In genomic region chr1:156889802-156890585, GRCh38 we compare ENCODE assay signal across 8 cellular contexts. TPM values are rescaled to one million over a fixed set of nuclear protein-coding genes. Genes with fewer than 3 reads are reported as not detected.
DNase-seq lines count a peak whose midpoint lies in the region; ATAC-seq, FAIRE-seq and TF ChIP-seq lines count a peak whose summit lies in the region.

No MANE protein-coding gene starts in this region.

- no peak overlapping the region for H2BK20ac ChIP-seq in IMR-90 (ENCODE audit: low read depth, low read length)

- no peak overlapping the region for H3K4me3 Mint-ChIP-seq in nephron progenitor cell

- in situ Hi-C loops in IMR-90 (cut with MboI; ENCODE audit: low sequenced_read_pairs) = loop anchor here (5.0 to 10.0 kb wide), 2 partner anchors 37 to 195 kb away; no protein-coding TSS in a partner anchor

- no peaks in the 10 kb centered on the region for H3K36me3 Mint-ChIP-seq in nephron progenitor cell (ENCODE audit: low read depth)

- H3K9me3 ChIP-seq in IMR-90 (ENCODE audit: control insufficient read depth, insufficient read depth, low read length) (no peaks in the 10 kb centered on the region), OCI-LY3 (ENCODE audit: insufficient read depth, low read length) (no peaks in the 10 kb centered on the region), fibroblast of lung (ENCODE audit: control insufficient read depth, insufficient read depth, low read depth, low read length) (no peaks in the 10 kb centered on the region)

- H3K27ac Mint-ChIP-seq in nephron progenitor cell = no peak overlapping the region

- no peak overlapping the region for H3K23ac ChIP-seq in IMR-90 (ENCODE audit: low read depth, low read length)

- peak; percentile 98 for TF ChIP-seq CTCF in D721Med (IDR thresholded peaks at IDR 0.05; ENCODE audit: insufficient read depth, missing control alignments)
- TF ChIP-seq CTCF in IMR-90 (conservative IDR thresholded peaks at IDR 0.05; ENCODE audit: low read depth, low read length) = peak; percentile 91
- peak; percentile 95 for TF ChIP-seq CTCF in OCI-LY3 (IDR thresholded peaks at IDR 0.05; ENCODE audit: low read depth, low read length)
- TF ChIP-seq CTCF in fibroblast of lung (conservative IDR thresholded peaks at IDR 0.05 in 1 of 2, IDR thresholded peaks at IDR 0.05 in 1 of 2; ENCODE audit: low read depth in 1 of 2, low read length in 2 of 2) = peak; percentile 66 to 93
- peak; percentile 81 for TF ChIP-seq CTCF in nephron progenitor cell (IDR thresholded peaks at IDR 0.05)

- peak; percentile 70 for FAIRE-seq in D721Med (lab: Jason Lieb, UNC)

- peaks cover 55% of the 10 kb centered on the region for H3K4me1 Mint-ChIP-seq in nephron progenitor cell

- intact Hi-C loops in IMR-90 (cut with micrococcal nuclease) = loop anchor here (1.0 kb wide), 5 partner anchors 51 to 201 kb away; no protein-coding TSS in a partner anchor

- BruUV-seq in IMR-90 (replicated peaks; lab: Mats Ljungman, UMichigan) = no TSS peak

- H3K27ac ChIP-seq in IMR-90 (ENCODE audit: insufficient read depth, low read length) = no peak overlapping the region
- H3K27ac ChIP-seq in OCI-LY3 (ENCODE audit: low read length) = no peak overlapping the region
- no peak overlapping the region for H3K27ac ChIP-seq in fibroblast of lung (ENCODE audit: insufficient read depth, low read length)

- no peak overlapping the region for H3K56ac ChIP-seq in IMR-90 (ENCODE audit: extremely low read depth, insufficient read depth, low read length)

- H2AK5ac ChIP-seq in IMR-90 (ENCODE audit: low read depth, low read length) = no peak overlapping the region

- ATAC-seq in IMR-90 (ENCODE audit: low read depth) (peak; percentile 60), HG02970 (IDR thresholded peaks at IDR 0.05; ENCODE audit: low FRiP score, unreplicated experiment) (no peak)

- no peaks in the 10 kb centered on the region for H3K9me3 Mint-ChIP-seq in nephron progenitor cell

- peak; percentile 90 for TF ChIP-seq RAD21 in IMR-90 (IDR thresholded peaks at IDR 0.05; ENCODE audit: low read length)

- H3K4me3 ChIP-seq in IMR-90 (ENCODE audit: insufficient read depth, low read depth, low read length) (no peak overlapping the region), OCI-LY3 (ENCODE audit: low read length) (peak overlapping the region; percentile 22; the same call in 1 of the 2 replicates), fibroblast of lung (replicated peaks in 1 of 4; ENCODE audit: control extremely low read depth in 1 of 4, insufficient read depth in 1 of 4, low read depth in 3 of 4, low read length in 4 of 4) (no peak overlapping the region)

- no peak overlapping the region for H2BK120ac ChIP-seq in IMR-90 (ENCODE audit: low read depth, low read length)

- no peak overlapping the region for H4K91ac ChIP-seq in IMR-90 (ENCODE audit: insufficient read depth, low read depth, low read length)

- no peaks in the 10 kb centered on the region for H3K36me3 ChIP-seq in IMR-90 (ENCODE audit: control insufficient read depth, insufficient read depth, low read length)
- no peaks in the 10 kb centered on the region for H3K36me3 ChIP-seq in OCI-LY3 (replicated peaks; ENCODE audit: low read depth, low read length)
- H3K36me3 ChIP-seq in fibroblast of lung (ENCODE audit: control insufficient read depth, insufficient read depth, low read length) = no peaks in the 10 kb centered on the region

- peaks cover 0 to 17% of the 10 kb centered on the region in 2 experiments; a peak in 3 of 4 replicates for H3K79me1 ChIP-seq in IMR-90 (ENCODE audit: low read depth in 1 of 2, low read length in 2 of 2)

- no peak overlapping the region for H2BK15ac ChIP-seq in IMR-90 (ENCODE audit: low read depth, low read length)

- H3K4me2 ChIP-seq in IMR-90 (ENCODE audit: low read depth, low read length) = no peak overlapping the region
- H3K4me2 ChIP-seq in OCI-LY3 (ENCODE audit: low read length) = peak overlapping the region; percentile 59
- no peak overlapping the region for H3K4me2 ChIP-seq in fibroblast of lung (ENCODE audit: extremely low read depth, insufficient read depth, low read length)

- POLR2A ChIA-PET in IMR-90 (lab: Charles Lee; ENCODE audit: unreplicated experiment) = no interaction called here

- no peak overlapping the region for H2BK5ac ChIP-seq in IMR-90 (ENCODE audit: low read depth, low read length, poor library complexity, severe bottlenecking)

- H3K9me1 ChIP-seq in IMR-90 (ENCODE audit: insufficient read depth, low read length) = peaks cover 4% of the 10 kb centered on the region; the same call in 1 of the 2 replicates

- H3K9ac ChIP-seq in IMR-90 (ENCODE audit: low read depth, low read length) (no peak overlapping the region), OCI-LY3 (ENCODE audit: low read length) (peak overlapping the region; percentile 6; the same call in 1 of the 2 replicates), fibroblast of lung (ENCODE audit: insufficient read depth, low read length) (no peak overlapping the region)

- H3K79me2 ChIP-seq in OCI-LY3 (ENCODE audit: low read length) (no peaks in the 10 kb centered on the region), fibroblast of lung (ENCODE audit: control insufficient read depth, insufficient read depth, low read length) (peaks cover 16% of the 10 kb centered on the region)

- no peak overlapping the region for H4K5ac ChIP-seq in IMR-90 (ENCODE audit: low read depth, low read length)

- TF ChIP-seq POLR2A in IMR-90 (IDR thresholded peaks at IDR 0.05; ENCODE audit: low read depth, low read length) = no peak

- peak overlapping the region in 1 of 2 experiments; percentile 57; a peak in 2 of 4 replicates for H4K8ac ChIP-seq in IMR-90 (ENCODE audit: low read depth in 2 of 2, low read length in 2 of 2)

- peak overlapping the region; percentile 60 for H2AK9ac ChIP-seq in IMR-90 (replicated peaks; ENCODE audit: low read depth, low read length, poor library complexity)

- H3K14ac ChIP-seq in IMR-90 (replicated peaks; ENCODE audit: low read depth, low read length) = no peak overlapping the region

- no peak overlapping the region for H3K4ac ChIP-seq in IMR-90 (ENCODE audit: low read depth, low read length)

- WGBS in IMR-90 (ENCODE audit: extremely low coverage in 2 of 2, insufficient read length in 1 of 2), 2 experiments = 46 to 100% methylated on average over 1 to 6 of the region's 8 CpGs

- peaks cover 6% of the 10 kb centered on the region for H3K4me1 ChIP-seq in IMR-90 (ENCODE audit: control insufficient read depth, insufficient read depth, low read length)
- peaks cover 4% of the 10 kb centered on the region; the same call in 1 of the 2 replicates for H3K4me1 ChIP-seq in OCI-LY3 (ENCODE audit: low read length)
- peaks cover under 1% of the 10 kb centered on the region for H3K4me1 ChIP-seq in fibroblast of lung (ENCODE audit: control insufficient read depth, extremely low read depth, insufficient read depth, low read length)

- dilution Hi-C loops in IMR-90 (cut with HindIII; ENCODE audit: low sequenced_read_pairs, unreplicated experiment) = no loop called here

- H4K20me1 ChIP-seq in IMR-90 (ENCODE audit: insufficient read depth, low read length) = no peaks in the 10 kb centered on the region
- no peaks in the 10 kb centered on the region for H4K20me1 ChIP-seq in OCI-LY3 (ENCODE audit: insufficient read depth, low read length)
- no peaks in the 10 kb centered on the region for H4K20me1 ChIP-seq in fibroblast of lung (ENCODE audit: control insufficient read depth, extremely low read depth, insufficient read depth, low read length)

- H3K27me3 ChIP-seq in IMR-90 (ENCODE audit: control insufficient read depth, insufficient read depth, low read length) (peaks cover 37% of the 10 kb centered on the region), OCI-LY3 (ENCODE audit: low read depth, low read length) (peaks cover 26% of the 10 kb centered on the region), fibroblast of lung (ENCODE audit: control insufficient read depth, insufficient read depth, low read length) (peaks cover 19% of the 10 kb centered on the region)

- peaks cover 63% of the 10 kb centered on the region for H3K27me3 Mint-ChIP-seq in nephron progenitor cell (ENCODE audit: low read depth, poor library complexity)

- peak overlapping the region; percentile 70 for H2AFZ ChIP-seq in IMR-90 (replicated peaks; ENCODE audit: low read length, poor library complexity)
- peak overlapping the region; percentile 84 for H2AFZ ChIP-seq in OCI-LY3 (ENCODE audit: low read depth, low read length)
- no peak overlapping the region for H2AFZ ChIP-seq in fibroblast of lung (ENCODE audit: low read length)

- H3K18ac ChIP-seq in IMR-90 (ENCODE audit: low read depth, low read length) = no peak overlapping the region

- DNase-seq in D721Med (ENCODE audit: insufficient read length, low spot score) (peak; percentile 83), IMR-90 (peak; percentile 75), activated T-cell treated with anti-CD3 and anti-CD28 coated beads for 4 hours (peak; percentile 42), fibroblast of lung (ENCODE audit: low read depth in 2 of 2) (peak; percentile 59 to 85), nephron progenitor cell (peak; percentile 86), superior temporal gyrus (ENCODE audit: extremely low spot score) (peak; percentile 93)

- CTCF ChIA-PET in IMR-90 (lab: Yijun Ruan, JAX) = interaction anchor here (0.6 to 4.1 kb wide), 15 partner anchors 15 to 206 kb away, joined by 3 to 24 read pairs (median 4); partner anchors contain the start of gene INSRR

RNA-seq across cellular contexts. Expression of gene PEAR1, which starts 3.5 kb away (rescaled TPM):
- total RNA-seq in IMR-90 (2012; rRNA removed) (2.0 and 2.8 TPM in 2 replicates), fibroblast of lung (2.3 and 2.6 TPM in 2 replicates)
- polyA plus RNA-seq in IMR-90 (2012; rRNA removed) (44.4 and 52.1 TPM in 2 replicates), fibroblast of lung (13.5 and 41.5 TPM in 2 replicates)
- 21.9 and 40.2 TPM in 2 replicates for polyA plus RNA-seq in IMR-90 (2012; cell fraction: cytosol; rRNA removed)
- polyA plus RNA-seq in IMR-90 (2012; cell fraction: nucleus; rRNA removed; ENCODE audit: low replicate concordance) = 199 and 366 TPM in 2 replicates
- polyA plus RNA-seq in fibroblast of lung (2012) = 15.5 and 55.2 TPM in 2 replicates
- polyA minus RNA-seq in fibroblast of lung (ENCODE audit: low replicate concordance) = 27.7 and 69.9 TPM in 2 replicates

RNA-seq across cellular contexts. Expression of gene NTRK1, which starts 29.3 kb away (rescaled TPM):
- total RNA-seq in IMR-90 (2012; rRNA removed) (not detected in 2 replicates), fibroblast of lung (not detected in 2 replicates)
- polyA plus RNA-seq in IMR-90 (2012; rRNA removed) (0.03 TPM in 1 of 2 replicates, not detected in the other), fibroblast of lung (not detected in 2 replicates)
- 0.02 TPM in 1 of 2 replicates, not detected in the other for polyA plus RNA-seq in IMR-90 (2012; cell fraction: cytosol; rRNA removed)
- polyA plus RNA-seq in IMR-90 (2012; cell fraction: nucleus; rRNA removed; ENCODE audit: low replicate concordance) = 0.07 and 0.11 TPM in 2 replicates
- not detected in 2 replicates for polyA plus RNA-seq in fibroblast of lung (2012)
- not detected in 2 replicates for polyA minus RNA-seq in fibroblast of lung (ENCODE audit: low replicate concordance)

RNA-seq across cellular contexts. Expression of gene LRRC71, which starts 30.4 kb away (rescaled TPM):
- total RNA-seq in IMR-90 (2012; rRNA removed) (not detected in 2 replicates), fibroblast of lung (not detected in 2 replicates)
- polyA plus RNA-seq in IMR-90 (2012; rRNA removed) (0.47 and 0.50 TPM in 2 replicates), fibroblast of lung (0.16 and 1.8 TPM in 2 replicates)
- 0.07 TPM in 1 of 2 replicates, not detected in the other for polyA plus RNA-seq in IMR-90 (2012; cell fraction: cytosol; rRNA removed)
- 2.9 and 4.0 TPM in 2 replicates for polyA plus RNA-seq in IMR-90 (2012; cell fraction: nucleus; rRNA removed; ENCODE audit: low replicate concordance)
- 0.15 and 3.1 TPM in 2 replicates for polyA plus RNA-seq in fibroblast of lung (2012)
- polyA minus RNA-seq in fibroblast of lung (ENCODE audit: low replicate concordance) = 0.30 and 0.35 TPM in 2 replicates

RNA-seq across cellular contexts. Expression of gene INSRR, which starts 31.1 kb away (rescaled TPM):
- not detected in 2 replicates for total RNA-seq in IMR-90 (2012; rRNA removed)
- polyA plus RNA-seq in IMR-90 (2012; rRNA removed) = not detected in 2 replicates
- polyA plus RNA-seq in IMR-90 (2012; cell fraction: cytosol; rRNA removed) = not detected in 2 replicates
- not detected in 2 replicates for polyA plus RNA-seq in IMR-90 (2012; cell fraction: nucleus; rRNA removed; ENCODE audit: low replicate concordance)
- total RNA-seq in fibroblast of lung = not detected in 2 replicates
- not detected in 2 replicates for polyA plus RNA-seq in fibroblast of lung
- polyA plus RNA-seq in fibroblast of lung (2012) = not detected in 2 replicates
- polyA minus RNA-seq in fibroblast of lung (ENCODE audit: low replicate concordance) = not detected in 2 replicates

Comparison
In these comparisons a context has a peak if more than half of its experiments do, and no peak if none do; other contexts are left out.
1. DNase-seq: peak in every context shown above with its lines; median percentile 93 in superior temporal gyrus; 86 in nephron progenitor cell; 83 in D721Med; 75 in IMR-90; 72 in fibroblast of lung; 42 in activated T-cell treated with anti-CD3 and anti-CD28 coated beads for 4 hours.